In the genomic region with DNA sequence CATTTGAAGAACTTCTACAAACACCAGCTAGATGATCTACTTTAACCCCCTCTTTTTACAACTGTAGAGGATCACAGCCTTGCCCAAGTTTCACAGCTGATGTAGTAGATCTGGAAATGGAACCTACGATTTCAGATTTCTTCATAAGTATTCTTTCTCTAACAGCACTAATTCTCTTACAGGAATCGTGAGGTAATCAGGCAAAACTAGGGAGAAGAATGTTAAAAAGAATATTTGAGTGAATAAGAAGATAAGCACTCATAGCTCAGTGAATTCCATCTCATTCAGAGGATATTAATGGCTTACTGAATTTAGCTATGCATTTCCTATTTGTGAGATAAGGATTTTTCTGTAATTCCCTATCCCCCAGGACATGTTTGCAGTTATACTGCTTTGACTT, we compare ENCODE assay signal across 21 cellular contexts.
"Had no signal": no experiment of that assay in that cellular context is flagged by ENCODE, and none has a peak within 500 bp of the region (broad histone marks: within the 10 kb centered on the region; RNA-seq: fewer than 3 reads in every experiment).

No MANE protein-coding gene starts in this region.

- H3K4me3 ChIP-seq: adrenal gland, coronary artery, esophagus muscularis mucosa, prostate gland, right lobe of liver, spleen, upper lobe of right lung had no signal

- H3K9me3 Mint-ChIP-seq: activated T-helper 2 cell treated with anti-CD3 and anti-CD28 coated beads, Interferon-gamma antibody, Interleukin-2, Interleukin-4, amounts not matched to agents 10 μg/mL and 5 μg/mL and 100 μg/mL, durations not matched to agents 14 hours and 24 hours and 36 hours; immature natural killer cell; nephron; stimulated activated naive CD8-positive, alpha-beta T cell treated with anti-CD3 and anti-CD28 coated beads, Interleukin-15, amount 100 ng/mL, for 72 hours had no signal

- ATAC-seq: right lobe of liver; stimulated activated naive CD8-positive, alpha-beta T cell treated with anti-CD3 and anti-CD28 coated beads, Interleukin-15, amount 100 ng/mL, for 72 hours; upper lobe of right lung had no signal

- H3K9me3 ChIP-seq: adrenal gland, esophagus muscularis mucosa, prostate gland, right lobe of liver, spleen, upper lobe of right lung had no signal

- H3K27me3 ChIP-seq: adrenal gland, esophagus muscularis mucosa, right lobe of liver, spleen, upper lobe of right lung had no signal

- H3K4me3 Mint-ChIP-seq: immature natural killer cell; nephron; stimulated activated naive CD8-positive, alpha-beta T cell treated with anti-CD3 and anti-CD28 coated beads, Interleukin-15, amount 100 ng/mL, for 72 hours had no signal

- H3K27ac Mint-ChIP-seq: activated T-helper 2 cell treated with anti-CD3 and anti-CD28 coated beads, Interferon-gamma antibody, Interleukin-2, Interleukin-4, amounts not matched to agents 10 μg/mL and 5 μg/mL and 100 μg/mL, durations not matched to agents 14 hours and 24 hours and 36 hours; immature natural killer cell; nephron; stimulated activated naive CD8-positive, alpha-beta T cell treated with anti-CD3 and anti-CD28 coated beads, Interleukin-15, amount 100 ng/mL, for 72 hours had no signal

- DNase-seq: activated CD4-positive, alpha-beta T cell treated with anti-CD3 and anti-CD28 coated beads, Interleukin-2, amount 50 U/mL, for 4 hours; activated CD4-positive, CD25-positive, alpha-beta regulatory T cell treated with anti-CD3 and anti-CD28 coated beads, Interleukin-2, amount 50 U/mL, for 72 hours; activated naive CD4-positive, alpha-beta T cell treated with anti-CD3 and anti-CD28 coated beads, Interleukin-2, amount 50 U/mL, for 16 hours; activated T-cell treated with anti-CD3 and anti-CD28 coated beads, Interleukin-2, amount 50 U/mL, for 1 hour; adrenal gland; central memory CD4-positive, alpha-beta T cell; effector CD4-positive, alpha-beta T cell; foreskin melanocyte; head of caudate nucleus; immature natural killer cell; occipital lobe; right lobe of liver; spleen; stimulated activated CD4-positive, alpha-beta T cell treated with anti-CD3 and anti-CD28 coated beads, Interleukin-1b, Interleukin-23, amount 100 ng/mL, for 48 hours; stimulated activated naive CD8-positive, alpha-beta T cell treated with anti-CD3 and anti-CD28 coated beads, Interleukin-15, amount 100 ng/mL, for 72 hours; upper lobe of right lung had no signal

- H3K36me3 ChIP-seq: prostate gland had no signal

- H3K27me3 Mint-ChIP-seq: stimulated activated naive CD8-positive, alpha-beta T cell treated with anti-CD3 and anti-CD28 coated beads, Interleukin-15, amount 100 ng/mL, for 72 hours had no signal

- H3K4me1 Mint-ChIP-seq: immature natural killer cell; nephron; stimulated activated naive CD8-positive, alpha-beta T cell treated with anti-CD3 and anti-CD28 coated beads, Interleukin-15, amount 100 ng/mL, for 72 hours had no signal

- H3K4me1 ChIP-seq: adrenal gland, prostate gland, spleen, upper lobe of right lung had no signal

- H3K27ac ChIP-seq: adrenal gland, coronary artery, esophagus muscularis mucosa, prostate gland, right lobe of liver, spleen, upper lobe of right lung had no signal
